Comparison of ENCODE assay signal across 8 cellular contexts in genomic region chr17:30380106-30380420, GRCh38. TPM values are rescaled to one million over a fixed set of nuclear protein-coding genes. Genes with fewer than 3 reads are reported as not detected.
A peak's percentile ranks its signal among the peaks of the same experiment; 100 is the strongest.
DNase-seq lines count a peak whose midpoint lies in the region; ATAC-seq and TF ChIP-seq lines count a peak whose summit lies in the region.

No MANE protein-coding gene starts in this region.

- peak overlapping the region; percentile 38 for H3K27ac Mint-ChIP-seq in T-helper 1 cell treated with Interleukin-12 subunit alpha and Interleukin-12 subunit beta and Interleukin-4 antibody, amounts not matched to agents 30 μg/mL and 1 μg/mL, for 36 hours

- DNase-seq in left ventricle myocardium inferior = no peak
- DNase-seq in left cardiac atrium = no peak
- peak; percentile 52 for DNase-seq in germinal center (ENCODE audit: low spot score)
- no peak for DNase-seq in NCI-H510A (lab: John Stamatoyannopoulos, UW)
- DNase-seq in NCI-H345 (lab: John Stamatoyannopoulos, UW) = no peak

- H3K4me1 ChIP-seq in left ventricle myocardium inferior = peaks cover 75% of the 10 kb centered on the region

- ATAC-seq in left cardiac atrium (no peak), GM21515 (IDR thresholded peaks at IDR 0.05; ENCODE audit: unreplicated experiment) (no peak)

- peaks cover 57% of the 10 kb centered on the region for H3K4me1 Mint-ChIP-seq in T-helper 1 cell treated with Interleukin-12 subunit alpha and Interleukin-12 subunit beta and Interleukin-4 antibody, amounts not matched to agents 30 μg/mL and 1 μg/mL, for 36 hours (ENCODE audit: low read depth)

- peak overlapping the region; percentile 78 for H3K4me3 Mint-ChIP-seq in T-helper 1 cell treated with Interleukin-12 subunit alpha and Interleukin-12 subunit beta and Interleukin-4 antibody, amounts not matched to agents 30 μg/mL and 1 μg/mL, for 36 hours

- no peaks in the 10 kb centered on the region for H3K9me3 ChIP-seq in left ventricle myocardium inferior (replicated peaks)

- H3K4me3 ChIP-seq in left ventricle myocardium inferior (peak overlapping the region; percentile 92), skin epidermis (peak overlapping the region; percentile 82 to 98 (median 91))

- intact Hi-C loops in left ventricle myocardium inferior (cut with micrococcal nuclease) (no loop called here), left cardiac atrium (cut with DNase I) (loop anchor here in 1 of 2 donors (10.0 kb wide), 1 partner anchor 85 kb away; the partner anchor contains the start of gene BLMH)

- no peaks in the 10 kb centered on the region for H3K27me3 Mint-ChIP-seq in T-helper 1 cell treated with Interleukin-12 subunit alpha and Interleukin-12 subunit beta and Interleukin-4 antibody, amounts not matched to agents 30 μg/mL and 1 μg/mL, for 36 hours (ENCODE audit: low read depth)

- no peaks in the 10 kb centered on the region for H3K9me3 Mint-ChIP-seq in T-helper 1 cell treated with Interleukin-12 subunit alpha and Interleukin-12 subunit beta and Interleukin-4 antibody, amounts not matched to agents 30 μg/mL and 1 μg/mL, for 36 hours

- TF ChIP-seq CTCF in left ventricle myocardium inferior (IDR thresholded peaks at IDR 0.05; ENCODE audit: borderline replicate concordance) = no peak

- H3K27me3 ChIP-seq in left ventricle myocardium inferior (ENCODE audit: low read depth) = no peaks in the 10 kb centered on the region

- peaks cover 1% of the 10 kb centered on the region for H3K36me3 ChIP-seq in left ventricle myocardium inferior

- H3K27ac ChIP-seq in left ventricle myocardium inferior (replicated peaks) (peak overlapping the region; percentile 88), skin epidermis (peak overlapping the region in 5 of 21 experiments; percentile 3 to 90 (median 84))

- H3K36me3 Mint-ChIP-seq in T-helper 1 cell treated with Interleukin-12 subunit alpha and Interleukin-12 subunit beta and Interleukin-4 antibody, amounts not matched to agents 30 μg/mL and 1 μg/mL, for 36 hours (ENCODE audit: low read depth) = peaks cover 8% of the 10 kb centered on the region

RNA-seq across cellular contexts. Expression of gene CPD, which starts 1.3 kb away (rescaled TPM):
- total RNA-seq in left ventricle myocardium inferior (19.3 TPM), left cardiac atrium (10 to 100 TPM; 25.2 to 37.8 TPM)

RNA-seq across cellular contexts. Expression of gene TMIGD1, which starts 46.2 kb away (rescaled TPM):
- total RNA-seq in left ventricle myocardium inferior (not detected), left cardiac atrium (not detected)
